In the genomic region with DNA sequence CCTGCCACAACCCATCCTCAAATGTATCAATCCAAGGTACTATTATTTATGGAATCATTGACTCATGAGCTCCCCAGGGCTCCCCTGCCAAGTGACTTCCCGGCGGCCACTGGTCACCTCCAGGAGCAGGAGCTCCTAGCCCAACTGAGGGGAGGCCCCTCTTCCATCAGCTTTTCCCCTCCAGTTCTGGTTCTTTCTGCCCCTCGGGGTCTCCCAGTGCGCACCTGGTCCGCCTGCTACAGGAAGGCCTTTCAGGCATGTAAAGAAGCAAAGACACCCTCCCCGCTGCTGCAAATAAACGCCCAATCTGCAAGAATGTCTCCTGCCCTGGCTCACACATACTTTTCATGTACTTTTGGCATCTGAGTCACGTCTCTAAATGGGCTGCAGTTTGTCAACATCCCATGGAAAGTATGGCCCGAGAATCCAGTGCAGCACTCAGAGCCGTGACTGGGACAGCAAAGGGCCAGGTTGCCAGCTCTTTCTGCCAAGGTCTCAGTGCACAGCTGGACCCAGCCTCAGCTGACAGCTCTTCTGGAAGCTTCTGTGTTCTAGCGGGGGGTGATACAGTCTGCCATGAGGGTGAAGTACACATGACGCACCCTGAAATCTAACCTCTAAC, we compare ENCODE assay signal across 10 cellular contexts. TPM values are rescaled to one million over a fixed set of nuclear protein-coding genes. Genes with fewer than 3 reads are reported as not detected.
DNase-seq lines count a peak whose midpoint lies in the region; ATAC-seq and TF ChIP-seq lines count a peak whose summit lies in the region.
"Had no signal": no experiment of that assay in that cellular context is flagged by ENCODE, and none has a peak within 500 bp of the region (broad histone marks: within the 10 kb centered on the region; RNA-seq: fewer than 3 reads in every experiment).

No MANE protein-coding gene starts in this region.

- 20 to 30% methylated on average over 1 to 5 of the region's 12 CpGs for WGBS in gastroesophageal sphincter (ENCODE audit: low coverage in 1 of 2), 2 donors

- H3K9me3 ChIP-seq in gastroesophageal sphincter: no peaks in the 10 kb centered on the region

- peak; percentile 30 for DNase-seq in activated CD8-positive, alpha-beta memory T cell treated with anti-CD3 and anti-CD28 coated beads for 24 hours
- no peak for DNase-seq in activated CD8-positive, alpha-beta memory T cell treated with anti-CD3 and anti-CD28 coated beads, Interleukin-2, amount 50 U/mL, for 4 hours
- DNase-seq in neural crest cell (ENCODE audit: low read depth, low spot score) (no peak), ureter (ENCODE audit: low spot score) (peak; percentile 43), GDM1 (lab: John Stamatoyannopoulos, UW) (no peak), SKM-1 (lab: John Stamatoyannopoulos, UW; ENCODE audit: unreplicated experiment) (no peak)
- DNase-seq: 8988T had no signal

- H3K4me1 ChIP-seq in gastroesophageal sphincter: peaks cover 0 to 66% (median 19%) of the 10 kb centered on the region in 3 donors

- ATAC-seq in gastroesophageal sphincter (peak; percentile 85), GM18867 (IDR thresholded peaks at IDR 0.05; ENCODE audit: unreplicated experiment) (no peak)

- TF ChIP-seq EP300 in gastroesophageal sphincter (IDR thresholded peaks at IDR 0.05): no peak

- no peak overlapping the region for H3K4me3 Mint-ChIP-seq in neural crest cell
- H3K4me3 Mint-ChIP-seq: T-helper 1 cell treated with Interleukin-12 subunit alpha and Interleukin-12 subunit beta and Interleukin-4 antibody, amounts not matched to agents 30 μg/mL and 1 μg/mL, for 36 hours had no signal

- peaks cover 15% of the 10 kb centered on the region for H3K4me1 Mint-ChIP-seq in neural crest cell

- H3K27me3 ChIP-seq in gastroesophageal sphincter: no peaks in the 10 kb centered on the region

- no peaks in the 10 kb centered on the region for H3K36me3 Mint-ChIP-seq in neural crest cell (ENCODE audit: low read depth)

- no peaks in the 10 kb centered on the region for H3K36me3 ChIP-seq in gastroesophageal sphincter

- no peak overlapping the region for H3K4me3 ChIP-seq in gastroesophageal sphincter

- no peaks in the 10 kb centered on the region for H3K27me3 Mint-ChIP-seq in neural crest cell (ENCODE audit: low read depth)

- peak overlapping the region; percentile 56 to 87 (median 86) for H3K27ac ChIP-seq in gastroesophageal sphincter

- peak overlapping the region; percentile 77 for H3K27ac Mint-ChIP-seq in neural crest cell (ENCODE audit: unreplicated experiment)
- H3K27ac Mint-ChIP-seq: T-helper 1 cell treated with Interleukin-12 subunit alpha and Interleukin-12 subunit beta and Interleukin-4 antibody, amounts not matched to agents 30 μg/mL and 1 μg/mL, for 36 hours had no signal

- TF ChIP-seq CTCF in gastroesophageal sphincter (IDR thresholded peaks at IDR 0.05): no peak
- TF ChIP-seq CTCF in neural crest cell (conservative IDR thresholded peaks at IDR 0.05): no peak

- H3K9me3 Mint-ChIP-seq in neural crest cell: no peaks in the 10 kb centered on the region
- H3K9me3 Mint-ChIP-seq: T-helper 1 cell treated with Interleukin-12 subunit alpha and Interleukin-12 subunit beta and Interleukin-4 antibody, amounts not matched to agents 30 μg/mL and 1 μg/mL, for 36 hours had no signal

- no peak for TF ChIP-seq POLR2A in gastroesophageal sphincter (IDR thresholded peaks at IDR 0.05)

RNA-seq across cellular contexts. Expression of a gene that starts 41.4 kb away (rescaled TPM):
- 10 to 100 TPM; 15.2 to 31.5 (median 24.2) TPM for total RNA-seq in gastroesophageal sphincter
- total RNA-seq in neural crest cell: 7.3 and 8.4 TPM in 2 replicates
- 16.8 TPM for total RNA-seq in ureter

Comparison
In these comparisons a context has a peak if more than half of its experiments do, and no peak if none do; other contexts are left out.
1. DNase-seq: peak in activated CD8-positive, alpha-beta memory T cell treated with anti-CD3 and anti-CD28 coated beads for 24 hours (single experiment) and ureter (single experiment); none in activated CD8-positive, alpha-beta memory T cell treated with anti-CD3 and anti-CD28 coated beads, Interleukin-2, amount 50 U/mL, for 4 hours (single experiment), neural crest cell (single experiment), GDM1 (single experiment) and SKM-1 (single experiment).